8 cellular contexts compared by ENCODE assay signal in the genomic region with DNA sequence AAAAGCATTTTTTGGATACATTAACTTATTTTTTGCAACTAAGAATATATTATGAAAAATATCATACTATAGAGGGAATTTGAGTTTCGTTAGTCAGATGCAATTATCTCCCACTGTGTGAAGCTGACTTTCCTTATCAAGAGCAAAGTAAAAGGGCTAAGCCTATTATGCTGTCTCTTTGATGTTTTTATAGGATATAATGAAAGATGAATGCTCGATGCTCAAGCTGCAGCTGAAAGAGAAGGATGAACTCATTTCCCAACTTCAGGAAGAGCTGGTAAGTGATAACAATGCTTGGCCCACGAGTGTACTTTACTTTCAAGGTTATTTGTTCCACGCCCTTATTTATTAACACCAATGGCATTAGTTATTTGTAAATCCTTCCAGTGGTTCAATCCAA.
"Had no signal": no experiment of that assay in that cellular context is flagged by ENCODE, and none has a peak within 500 bp of the region (broad histone marks: within the 10 kb centered on the region; RNA-seq: fewer than 3 reads in every experiment).

No MANE protein-coding gene starts in this region.

- H3K9ac ChIP-seq: GM23248 had no signal

- H3K4me3 ChIP-seq: GM23248, K562 had no signal

- DNase-seq: GM23248, GOT3, H9, HCEC 1CT, IMR-90 had no signal

- H2AFZ ChIP-seq: GM23248 had no signal

- FAIRE-seq: H54, HTR-8/SVneo, K562 had no signal

- H3K27ac ChIP-seq: GM23248 had no signal
